ENCODE assay signal across 5 cellular contexts in the genomic region with DNA sequence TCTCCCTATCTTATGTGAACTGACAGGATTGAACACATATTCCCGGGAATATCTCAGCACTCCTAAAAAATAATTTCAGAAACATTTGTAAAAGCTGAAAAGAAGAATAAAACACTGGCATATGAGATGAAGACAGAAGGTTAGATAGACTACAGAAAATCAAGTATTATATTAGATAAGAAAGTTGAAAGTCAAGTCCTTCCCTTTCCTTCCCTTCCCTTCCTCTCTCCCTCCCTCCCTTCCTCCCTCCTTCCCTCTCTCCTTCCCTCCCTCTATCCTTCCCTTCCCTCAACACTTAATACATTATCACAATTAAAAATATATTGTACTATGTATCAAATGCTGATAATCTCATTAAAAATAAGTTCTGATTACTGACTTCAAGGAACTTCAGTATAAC.
"Had no signal": no experiment of that assay in that cellular context is flagged by ENCODE, and none has a peak within 500 bp of the region (broad histone marks: within the 10 kb centered on the region; RNA-seq: fewer than 3 reads in every experiment).

No MANE protein-coding gene starts in this region.

- H3K27ac ChIP-seq: HL-60 had no signal

- FAIRE-seq: HTR-8/SVneo had no signal

- DNase-seq: IMR-90, KBM-7, KG1 had no signal
